1 cellular context compared by ENCODE assay signal in the genomic region with DNA sequence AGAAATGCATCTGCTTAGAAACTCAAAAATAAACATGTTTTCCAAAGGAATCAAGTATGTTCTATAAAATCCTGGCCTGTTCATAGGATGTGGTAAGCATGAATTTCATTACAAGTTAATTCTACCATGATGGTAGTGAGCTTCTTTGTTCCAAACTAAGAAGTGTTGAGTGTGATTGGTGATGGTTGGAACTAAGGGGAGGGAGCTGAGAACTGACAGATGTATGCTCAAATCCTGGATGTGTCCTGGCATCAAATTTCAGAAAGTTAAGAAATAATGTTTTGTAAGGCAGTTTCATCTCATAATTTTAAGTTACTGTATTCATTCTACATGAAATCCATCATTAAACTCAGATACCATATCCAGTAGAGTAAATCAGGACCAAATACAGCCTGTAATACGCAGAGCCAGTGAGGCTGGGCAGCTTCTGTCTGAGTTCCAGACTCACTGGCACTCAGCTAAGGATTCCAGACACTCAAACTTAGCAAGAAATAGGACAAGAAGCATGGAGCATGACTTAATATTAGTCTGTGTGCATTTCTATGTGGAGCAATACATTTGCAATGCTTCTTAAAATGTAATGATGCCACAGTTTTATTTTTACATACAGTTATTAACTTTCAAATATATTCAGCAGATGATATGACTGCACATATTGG.
TF ChIP-seq lines count a peak whose summit lies in the region.

No MANE protein-coding gene starts in this region.

TF ChIP-seq in HepG2, 621 proteins besides CTCF, POLR2A, EP300 and RAD21:
- TF ChIP-seq, protein P1, sequence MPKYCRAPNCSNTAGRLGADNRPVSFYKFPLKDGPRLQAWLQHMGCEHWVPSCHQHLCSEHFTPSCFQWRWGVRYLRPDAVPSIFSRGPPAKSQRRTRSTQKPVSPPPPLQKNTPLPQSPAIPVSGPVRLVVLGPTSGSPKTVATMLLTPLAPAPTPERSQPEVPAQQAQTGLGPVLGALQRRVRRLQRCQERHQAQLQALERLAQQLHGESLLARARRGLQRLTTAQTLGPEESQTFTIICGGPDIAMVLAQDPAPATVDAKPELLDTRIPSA (CRISPR knock-in tag; IDR thresholded peaks at IDR 0.05; ENCODE audit: borderline replicate concordance): no peak
- TF ChIP-seq, protein P2, sequence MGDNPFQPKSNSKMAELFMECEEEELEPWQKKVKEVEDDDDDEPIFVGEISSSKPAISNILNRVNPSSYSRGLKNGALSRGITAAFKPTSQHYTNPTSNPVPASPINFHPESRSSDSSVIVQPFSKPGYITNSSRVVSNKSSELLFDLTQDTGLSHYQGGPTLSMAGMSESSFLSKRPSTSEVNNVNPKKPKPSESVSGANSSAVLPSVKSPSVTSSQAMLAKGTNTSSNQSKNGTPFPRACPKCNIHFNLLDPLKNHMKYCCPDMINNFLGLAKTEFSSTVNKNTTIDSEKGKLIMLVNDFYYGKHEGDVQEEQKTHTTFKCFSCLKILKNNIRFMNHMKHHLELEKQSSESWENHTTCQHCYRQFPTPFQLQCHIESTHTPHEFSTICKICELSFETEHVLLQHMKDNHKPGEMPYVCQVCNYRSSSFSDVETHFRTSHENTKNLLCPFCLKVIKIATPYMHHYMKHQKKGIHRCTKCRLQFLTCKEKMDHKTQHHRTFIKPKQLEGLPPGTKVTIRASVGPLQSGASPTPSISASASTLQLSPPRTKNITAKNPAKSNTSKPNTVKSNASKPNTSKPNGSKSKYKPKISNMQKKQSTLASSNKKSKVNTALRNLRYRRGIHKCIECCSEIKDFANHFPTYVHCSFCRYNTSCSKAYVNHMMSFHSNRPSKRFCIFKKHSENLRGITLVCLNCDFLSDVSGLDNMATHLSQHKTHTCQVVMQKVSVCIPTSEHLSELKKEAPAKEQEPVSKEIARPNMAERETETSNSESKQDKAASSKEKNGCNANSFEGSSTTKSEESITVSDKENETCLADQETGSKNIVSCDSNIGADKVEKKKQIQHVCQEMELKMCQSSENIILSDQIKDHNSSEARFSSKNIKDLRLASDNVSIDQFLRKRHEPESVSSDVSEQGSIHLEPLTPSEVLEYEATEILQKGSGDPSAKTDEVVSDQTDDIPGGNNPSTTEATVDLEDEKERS (CRISPR knock-in tag; IDR thresholded peaks at IDR 0.05): no peak
- no peak for TF ChIP-seq ZNF124 (CRISPR knock-in tag; IDR thresholded peaks at IDR 0.05)
- TF ChIP-seq, protein P3, sequence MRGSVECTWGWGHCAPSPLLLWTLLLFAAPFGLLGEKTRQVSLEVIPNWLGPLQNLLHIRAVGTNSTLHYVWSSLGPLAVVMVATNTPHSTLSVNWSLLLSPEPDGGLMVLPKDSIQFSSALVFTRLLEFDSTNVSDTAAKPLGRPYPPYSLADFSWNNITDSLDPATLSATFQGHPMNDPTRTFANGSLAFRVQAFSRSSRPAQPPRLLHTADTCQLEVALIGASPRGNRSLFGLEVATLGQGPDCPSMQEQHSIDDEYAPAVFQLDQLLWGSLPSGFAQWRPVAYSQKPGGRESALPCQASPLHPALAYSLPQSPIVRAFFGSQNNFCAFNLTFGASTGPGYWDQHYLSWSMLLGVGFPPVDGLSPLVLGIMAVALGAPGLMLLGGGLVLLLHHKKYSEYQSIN (CRISPR knock-in tag; IDR thresholded peaks at IDR 0.05; ENCODE audit: borderline replicate concordance): no peak
- no peak for TF ChIP-seq ZNF75D (CRISPR knock-in tag; IDR thresholded peaks at IDR 0.05; ENCODE audit: borderline replicate concordance)
- TF ChIP-seq SIX1 (CRISPR knock-in tag; IDR thresholded peaks at IDR 0.05; ENCODE audit: borderline replicate concordance): no peak
- no peak for TF ChIP-seq RFX5 (IDR thresholded peaks at IDR 0.05; ENCODE audit: low read depth, low read length)
- TF ChIP-seq, protein P4, sequence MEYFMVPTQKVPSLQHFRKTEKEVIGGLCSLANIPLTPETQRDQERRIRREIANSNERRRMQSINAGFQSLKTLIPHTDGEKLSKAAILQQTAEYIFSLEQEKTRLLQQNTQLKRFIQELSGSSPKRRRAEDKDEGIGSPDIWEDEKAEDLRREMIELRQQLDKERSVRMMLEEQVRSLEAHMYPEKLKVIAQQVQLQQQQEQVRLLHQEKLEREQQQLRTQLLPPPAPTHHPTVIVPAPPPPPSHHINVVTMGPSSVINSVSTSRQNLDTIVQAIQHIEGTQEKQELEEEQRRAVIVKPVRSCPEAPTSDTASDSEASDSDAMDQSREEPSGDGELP (IDR thresholded peaks at IDR 0.05; ENCODE audit: borderline replicate concordance, low read depth): no peak
TF ChIP-seq in HepG2: peak in this region for 0.
